In the genomic region with DNA sequence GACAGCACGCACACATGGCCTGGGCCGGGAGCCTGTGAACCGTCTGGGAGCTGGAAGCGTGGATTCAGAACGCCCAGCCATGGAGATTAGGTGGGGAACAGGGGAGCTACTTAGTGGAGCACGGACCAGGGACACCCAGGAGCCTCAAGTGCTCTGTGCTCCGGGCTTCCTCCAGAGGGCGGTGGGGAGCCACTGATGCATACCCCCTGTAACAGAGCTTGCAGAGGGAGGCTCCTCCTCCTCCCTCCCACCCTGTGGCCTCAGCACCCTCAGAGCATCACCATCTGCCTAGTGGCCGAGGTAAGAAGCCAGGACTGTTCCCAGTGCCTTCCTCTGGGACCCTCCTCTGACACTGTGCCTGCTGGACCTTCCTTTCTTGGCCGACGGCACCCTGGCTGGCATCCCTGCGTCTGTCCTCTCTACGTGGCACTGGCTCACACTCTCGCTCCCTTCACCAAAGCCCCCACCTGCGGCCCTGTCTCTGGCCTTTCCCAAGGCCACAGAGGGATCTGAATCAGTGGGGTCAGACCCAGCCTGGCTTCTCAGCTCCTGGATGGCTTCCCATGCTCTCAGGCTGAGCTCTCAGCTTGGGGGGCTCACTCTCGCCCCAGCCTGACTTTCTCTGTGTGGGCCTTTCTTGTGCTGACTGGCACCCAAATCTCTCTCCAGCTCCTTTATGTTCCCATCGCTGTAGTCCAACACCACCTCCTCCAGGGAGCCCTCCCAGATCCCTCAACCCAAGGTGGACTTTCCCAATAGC, we compare ENCODE assay signal across 8 cellular contexts.
A peak's percentile ranks its signal among the peaks of the same experiment; 100 is the strongest.
DNase-seq lines count a peak whose midpoint lies in the region; ATAC-seq and TF ChIP-seq lines count a peak whose summit lies in the region.

No MANE protein-coding gene starts in this region.

- no peak for ATAC-seq in HG03139 (IDR thresholded peaks at IDR 0.05; ENCODE audit: unreplicated experiment)

- DNase-seq in activated CD4-positive, alpha-beta T cell treated with anti-CD3 and anti-CD28 coated beads for 24 hours (ENCODE audit: low read depth in 2 of 2), result peak; percentile 9 to 17
- DNase-seq in activated CD4-positive, alpha-beta T cell treated with anti-CD3 and anti-CD28 coated beads, Interleukin-2, amount 50 U/mL, for 1 hour, result no peak
- DNase-seq in NCI-H69 (lab: John Stamatoyannopoulos, UW) (peak; percentile 84), astrocyte of the cerebellum (ENCODE audit: low read depth) (no peak), mesenteric fat pad (ENCODE audit: low spot score) (peak; percentile 90), DMS53 treated with DMSO at 0.1 percent for 48 hours (lab: John Stamatoyannopoulos, UW; ENCODE audit: unreplicated experiment) (no peak), BE2C (no peak)

- TF ChIP-seq CTCF in astrocyte of the cerebellum (IDR thresholded peaks at IDR 0.05; ENCODE audit: low read depth, low read length, missing control alignments) (peak; percentile 20), BE2C (IDR thresholded peaks at IDR 0.05; ENCODE audit: low read depth, low read length) (no peak)

- H3K4me3 ChIP-seq in astrocyte of the cerebellum (ENCODE audit: low read depth, low read length) (no peak overlapping the region), BE2C (ENCODE audit: low read depth, low read length) (no peak overlapping the region)

- no peaks in the 10 kb centered on the region; the same call in 1 of the 2 replicates for H3K9me3 ChIP-seq in BE2C

- H3K4me1 ChIP-seq in BE2C, result no peaks in the 10 kb centered on the region

- H3K36me3 ChIP-seq in BE2C, result no peaks in the 10 kb centered on the region

- no peaks in the 10 kb centered on the region for H3K27me3 ChIP-seq in BE2C

- in situ Hi-C loops in astrocyte of the cerebellum (cut with HindIII; ENCODE audit: low sequenced_read_pairs), result no loop called here

Comparison
In these comparisons a context has a peak if more than half of its experiments do, and no peak if none do; other contexts are left out.
1. DNase-seq: peak in activated CD4-positive, alpha-beta T cell treated with anti-CD3 and anti-CD28 coated beads for 24 hours (2 of 2), NCI-H69 (single experiment) and mesenteric fat pad (single experiment); none in activated CD4-positive, alpha-beta T cell treated with anti-CD3 and anti-CD28 coated beads, Interleukin-2, amount 50 U/mL, for 1 hour (single experiment), astrocyte of the cerebellum (single experiment), DMS53 treated with DMSO at 0.1 percent for 48 hours (single experiment) and BE2C (single experiment).